Comparison of ENCODE assay signal across 8 cellular contexts in genomic region chr1:202343652-202344349, GRCh38. TPM values are rescaled to one million over a fixed set of nuclear protein-coding genes. Genes with fewer than 3 reads are reported as not detected.
A peak's percentile ranks its signal among the peaks of the same experiment; 100 is the strongest.
DNase-seq lines count a peak whose midpoint lies in the region; ATAC-seq and TF ChIP-seq lines count a peak whose summit lies in the region.

No MANE protein-coding gene starts in this region.

- peak overlapping the region; percentile 21; the same call in 1 of the 2 replicates for H3K4me3 ChIP-seq in GM12865 (ENCODE audit: low read depth, low read length)
- no peak overlapping the region for H3K4me3 ChIP-seq in tibial artery

- TF ChIP-seq CTCF in GM12865 (IDR thresholded peaks at IDR 0.05; ENCODE audit: insufficient read depth, low read depth, low read length, missing control alignments) (peak; percentile 61), tibial artery (IDR thresholded peaks at IDR 0.05) (peak; percentile 67 to 72)

- H3K9me3 ChIP-seq in tibial artery: no peaks in the 10 kb centered on the region

- peaks cover 0 to 8% (median 3%) of the 10 kb centered on the region in 4 donors for H3K4me1 ChIP-seq in tibial artery

- CTCF ChIA-PET in activated CD8-positive, alpha-beta T cell treated with anti-CD3 and anti-CD28 coated beads, Interleukin-2, amount 10 ng/mL, durations not matched to agents 7 days and 5 days (lab: Charles Lee): interaction anchor here (0.6 to 3.0 kb wide), 4 partner anchors 9 to 376 kb away, joined by 3 to 12 read pairs (median 4); no protein-coding TSS in a partner anchor

- peak overlapping the region; percentile 91 for H3K27ac Mint-ChIP-seq in activated CD8-positive, alpha-beta T cell treated with anti-CD3 and anti-CD28 coated beads, Interleukin-2, amount 10 ng/mL, durations not matched to agents 7 days and 5 days
- peak overlapping the region in 2 of 6 donors; percentile 3 to 61 for H3K27ac Mint-ChIP-seq in immature natural killer cell

- ATAC-seq in activated CD8-positive, alpha-beta T cell treated with anti-CD3 and anti-CD28 coated beads, Interleukin-2, amount 10 ng/mL, durations not matched to agents 7 days and 5 days: no peak

- no peaks in the 10 kb centered on the region for H3K27me3 ChIP-seq in tibial artery

- peaks cover 8% of the 10 kb centered on the region for H3K36me3 Mint-ChIP-seq in activated CD8-positive, alpha-beta T cell treated with anti-CD3 and anti-CD28 coated beads, Interleukin-2, amount 10 ng/mL, durations not matched to agents 7 days and 5 days (ENCODE audit: low read depth)
- H3K36me3 Mint-ChIP-seq in immature natural killer cell: no peaks in the 10 kb centered on the region

- H3K27me3 Mint-ChIP-seq in activated CD8-positive, alpha-beta T cell treated with anti-CD3 and anti-CD28 coated beads, Interleukin-2, amount 10 ng/mL, durations not matched to agents 7 days and 5 days (ENCODE audit: low read depth): no peaks in the 10 kb centered on the region
- H3K27me3 Mint-ChIP-seq in immature natural killer cell (ENCODE audit: low read depth in 3 of 3): peaks cover 6 to 10% (median 8%) of the 10 kb centered on the region in 3 donors

- in situ Hi-C loops in ACHN (cut with HindIII; ENCODE audit: low pct_ligation_motif_present, low pct_unique_long_range_greater_than_20kb, low sequenced_read_pairs): no loop called here

- peaks cover 39% of the 10 kb centered on the region for H3K4me1 Mint-ChIP-seq in activated CD8-positive, alpha-beta T cell treated with anti-CD3 and anti-CD28 coated beads, Interleukin-2, amount 10 ng/mL, durations not matched to agents 7 days and 5 days (ENCODE audit: low read depth)
- H3K4me1 Mint-ChIP-seq in immature natural killer cell: peaks cover 26 to 38% of the 10 kb centered on the region in 2 donors

- POLR2A ChIA-PET in activated CD8-positive, alpha-beta T cell treated with anti-CD3 and anti-CD28 coated beads, Interleukin-2, amount 10 ng/mL, durations not matched to agents 7 days and 5 days (lab: Charles Lee): no interaction called here

- no peak overlapping the region for H3K27ac ChIP-seq in tibial artery

- no peaks in the 10 kb centered on the region for H3K36me3 ChIP-seq in tibial artery

- DNase-seq in ACHN: peak; percentile 76
- peak; percentile 51 for DNase-seq in GM12865 (ENCODE audit: low read depth)
- DNase-seq in NCI-H2171 (lab: John Stamatoyannopoulos, UW): peak; percentile 55
- DNase-seq in activated CD8-positive, alpha-beta T cell treated with anti-CD3 and anti-CD28 coated beads, Interleukin-2, amount 10 ng/mL, durations not matched to agents 7 days and 5 days: no peak
- peak; percentile 44 to 51 (median 50) for DNase-seq in immature natural killer cell
- no peak for DNase-seq in tibial artery
- no peak for DNase-seq in iPS-NIHi11 (ENCODE audit: low spot score)
- no peak for DNase-seq in posterior vena cava (ENCODE audit: low spot score)

- intact Hi-C loops in tibial artery (cut with DNase I; ENCODE audit: low total_unique reads): loop anchor here (10.0 kb wide), 1 partner anchor 371 kb away; the partner anchor contains the start of gene SYT2
- intact Hi-C loops in posterior vena cava (cut with DNase I): loop anchor here in 1 of 2 donors (10.0 kb wide), 2 partner anchors 261 to 371 kb away; partner anchors contain the start of gene SYT2

- H3K4me3 Mint-ChIP-seq in activated CD8-positive, alpha-beta T cell treated with anti-CD3 and anti-CD28 coated beads, Interleukin-2, amount 10 ng/mL, durations not matched to agents 7 days and 5 days: peak overlapping the region; percentile 71
- H3K4me3 Mint-ChIP-seq in immature natural killer cell: peak overlapping the region in 2 of 5 donors; percentile 44 to 75

- H3K9me3 Mint-ChIP-seq in activated CD8-positive, alpha-beta T cell treated with anti-CD3 and anti-CD28 coated beads, Interleukin-2, amount 10 ng/mL, durations not matched to agents 7 days and 5 days (ENCODE audit: insufficient read depth): no peaks in the 10 kb centered on the region
- H3K9me3 Mint-ChIP-seq in immature natural killer cell: no peaks in the 10 kb centered on the region

RNA-seq across cellular contexts. Expression of gene UBE2T, which starts 2.1 kb away (rescaled TPM):
- 10 to 100 TPM; 83.4 to 86.0 TPM for total RNA-seq in activated CD8-positive, alpha-beta T cell treated with anti-CD3 and anti-CD28 coated beads, Interleukin-2, amount 10 ng/mL, durations not matched to agents 7 days and 5 days
- polyA plus RNA-seq in immature natural killer cell: 1 to 10 TPM; 4.2 to 6.2 (median 6.1) TPM
- 1 to 10 TPM; 1.5 to 1.9 TPM for total RNA-seq in posterior vena cava

RNA-seq across cellular contexts. Expression of gene PPP1R12B, which starts 4.7 kb away (rescaled TPM):
- 10 to 100 TPM; 21.9 to 24.2 TPM for total RNA-seq in activated CD8-positive, alpha-beta T cell treated with anti-CD3 and anti-CD28 coated beads, Interleukin-2, amount 10 ng/mL, durations not matched to agents 7 days and 5 days
- polyA plus RNA-seq in immature natural killer cell: 1 to 10 TPM; 3.8 to 8.3 (median 4.3) TPM
- total RNA-seq in posterior vena cava: 100 to 1,000 TPM; 545 to 634 TPM

Comparison
In these comparisons a context has a peak if more than half of its experiments do, and no peak if none do; other contexts are left out.
1. DNase-seq: peak in ACHN (single experiment), GM12865 (single experiment), NCI-H2171 (single experiment) and immature natural killer cell (3 of 3); none in activated CD8-positive, alpha-beta T cell treated with anti-CD3 and anti-CD28 coated beads, Interleukin-2, amount 10 ng/mL, durations not matched to agents 7 days and 5 days (single experiment), tibial artery (0 of 2), iPS-NIHi11 (single experiment) and posterior vena cava (single experiment).
2. RNA of gene UBE2T, which starts 2.1 kb away (total RNA-seq): 83.4 to 86.0 TPM in activated CD8-positive, alpha-beta T cell treated with anti-CD3 and anti-CD28 coated beads, Interleukin-2, amount 10 ng/mL, durations not matched to agents 7 days and 5 days; 1.5 to 1.9 TPM in posterior vena cava; every median in the first group is over 10 times any median in the second.
3. RNA of gene PPP1R12B, which starts 4.7 kb away (total RNA-seq): 545 to 634 TPM in posterior vena cava; 21.9 to 24.2 TPM in activated CD8-positive, alpha-beta T cell treated with anti-CD3 and anti-CD28 coated beads, Interleukin-2, amount 10 ng/mL, durations not matched to agents 7 days and 5 days; every median in the first group is over 10 times any median in the second.